Comparison of ENCODE assay signal across 13 cellular contexts in the genomic region with DNA sequence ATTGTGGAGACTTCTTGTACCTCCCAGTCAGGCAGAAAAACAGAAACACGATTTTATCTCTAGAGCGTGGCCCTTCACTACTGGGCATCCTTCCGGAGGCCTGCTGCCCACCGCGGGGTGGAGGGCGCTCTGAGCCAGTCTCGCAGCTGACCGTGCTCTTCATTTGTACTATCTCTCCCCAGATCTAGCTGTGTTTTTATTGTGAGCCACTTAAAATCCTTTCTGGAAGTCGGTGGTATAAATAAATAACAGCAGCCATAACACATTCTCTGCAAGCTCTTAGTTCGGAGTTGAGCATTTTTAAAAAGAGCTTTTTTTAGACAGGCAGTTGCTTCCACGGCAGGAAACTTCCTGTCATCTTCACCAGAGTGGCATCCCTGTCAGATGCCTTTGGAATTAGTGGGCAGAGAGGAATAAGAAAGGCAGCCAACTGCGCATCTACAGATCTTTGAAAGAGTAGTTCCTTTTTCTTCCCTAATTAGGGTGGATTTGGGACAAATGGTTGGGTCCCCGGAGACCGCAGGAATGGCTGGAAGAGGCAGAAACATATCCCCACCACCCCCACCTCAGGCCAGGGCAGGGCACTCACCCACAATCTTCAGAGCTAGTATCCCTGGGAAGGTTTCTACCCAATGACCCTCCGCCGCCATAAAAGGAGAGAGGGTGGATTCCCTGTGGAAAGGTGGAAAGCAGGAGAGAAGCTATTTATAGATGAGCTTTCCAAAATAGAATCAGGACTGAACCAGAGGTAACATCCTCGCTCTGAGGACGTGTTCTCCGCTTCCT.
DNase-seq lines count a peak whose midpoint lies in the region; ATAC-seq and TF ChIP-seq lines count a peak whose summit lies in the region.
"Had no signal": no experiment of that assay in that cellular context is flagged by ENCODE, and none has a peak within 500 bp of the region (broad histone marks: within the 10 kb centered on the region; RNA-seq: fewer than 3 reads in every experiment).

No MANE protein-coding gene starts in this region.

- peak overlapping the region in 3 of 4 donors; percentile 42 to 80 (median 80) for H3K27ac ChIP-seq in gastroesophageal sphincter
- H3K27ac ChIP-seq: Peyer's patch, WERI-Rb-1 had no signal

- no peak for TF ChIP-seq CTCF in gastroesophageal sphincter (IDR thresholded peaks at IDR 0.05)

- peaks cover 0 to 31% (median 12%) of the 10 kb centered on the region in 3 donors for H3K4me1 ChIP-seq in gastroesophageal sphincter

- WGBS in gastroesophageal sphincter (ENCODE audit: low coverage in 1 of 2), 2 donors, result 64 to 73% methylated on average over 8 to 17 of the region's 19 CpGs

- H3K9me3 ChIP-seq in gastroesophageal sphincter, result no peaks in the 10 kb centered on the region
- H3K9me3 ChIP-seq: Peyer's patch had no signal

- peak; percentile 80 for ATAC-seq in SK-N-SH treated with all-trans-retinoic acid at 6 μM for 48 hours
- ATAC-seq in gastroesophageal sphincter, result no peak
- ATAC-seq: GM12878 had no signal

- no peak overlapping the region for H3K4me3 ChIP-seq in gastroesophageal sphincter
- H3K4me3 ChIP-seq: GM12878, Peyer's patch had no signal

- H3K36me3 ChIP-seq in gastroesophageal sphincter, result peaks cover 0 to 61% of the 10 kb centered on the region in 2 donors
- H3K36me3 ChIP-seq: Peyer's patch, WERI-Rb-1 had no signal

- peak; percentile 99 for DNase-seq in EH (ENCODE audit: low read depth)
- DNase-seq in putamen (ENCODE audit: low spot score), result peak; percentile 66
- DNase-seq in GF-D8 (lab: John Stamatoyannopoulos, UW), result no peak
- no peak for DNase-seq in NCI-H1092 (lab: John Stamatoyannopoulos, UW)
- DNase-seq in COR-L47 (lab: John Stamatoyannopoulos, UW), result no peak
- no peak for DNase-seq in stimulated activated CD4-positive, alpha-beta T cell treated with anti-CD3 and anti-CD28 coated beads, Interleukin-4, amount 100 ng/mL, for 4 hours
- DNase-seq: NCI-H2107; Peyer's patch; stimulated activated CD4-positive, alpha-beta T cell treated with anti-CD3 and anti-CD28 coated beads, Interleukin-12 subunit alpha, Interleukin-12 subunit beta, amount 100 ng/mL, for 4 hours; WERI-Rb-1 had no signal

- TF ChIP-seq POLR2A in gastroesophageal sphincter (IDR thresholded peaks at IDR 0.05), result no peak

- H3K27me3 ChIP-seq in gastroesophageal sphincter, result no peaks in the 10 kb centered on the region
- H3K27me3 ChIP-seq: Peyer's patch had no signal

- TF ChIP-seq EP300 in gastroesophageal sphincter (IDR thresholded peaks at IDR 0.05), result no peak

TF ChIP-seq in SK-N-SH treated with all-trans-retinoic acid at 6 μM for 48 hours, 23 proteins besides CTCF, POLR2A, EP300 and RAD21:
- TF ChIP-seq ISL1 (CRISPR knock-in tag; IDR thresholded peaks at IDR 0.05) (0 out of 2 replicates have a peak, but pooled peaks have one; percentile 9), ZNF70 (CRISPR knock-in tag; IDR thresholded peaks at IDR 0.05) (no peak)
TF ChIP-seq in SK-N-SH treated with all-trans-retinoic acid at 6 μM for 48 hours: peak in this region for 1.

Comparison
In these comparisons a context has a peak if more than half of its experiments do, and no peak if none do; other contexts are left out.
1. DNase-seq: peak in EH (single experiment) and putamen (single experiment); none in GF-D8 (single experiment), NCI-H1092 (single experiment), COR-L47 (single experiment) and stimulated activated CD4-positive, alpha-beta T cell treated with anti-CD3 and anti-CD28 coated beads, Interleukin-4, amount 100 ng/mL, for 4 hours (0 of 2).